ENCODE assay signal across 14 cellular contexts in the genomic region with DNA sequence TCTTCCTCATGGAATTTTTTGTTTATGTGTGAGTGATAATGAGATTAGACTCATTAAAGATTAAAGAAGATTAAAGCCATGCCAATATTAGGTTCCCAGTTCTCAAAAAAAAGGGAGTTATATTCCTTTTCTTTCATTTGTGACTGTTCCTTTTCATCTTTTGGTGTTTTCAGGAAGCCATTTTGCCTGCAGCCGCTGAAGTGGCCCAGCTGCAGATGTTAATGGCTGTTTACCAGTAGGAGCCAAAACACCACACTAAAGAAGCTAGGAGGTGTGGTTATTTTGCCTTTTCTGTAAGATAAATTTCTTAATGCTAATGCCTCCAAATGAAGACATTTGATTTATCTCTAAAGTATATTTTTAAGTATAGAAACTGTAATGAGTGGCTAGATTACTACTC. TPM values are rescaled to one million over a fixed set of nuclear protein-coding genes. Genes with fewer than 3 reads are reported as not detected.
DNase-seq lines count a peak whose midpoint lies in the region; ATAC-seq, FAIRE-seq and TF ChIP-seq lines count a peak whose summit lies in the region.
"Had no signal": no experiment of that assay in that cellular context is flagged by ENCODE, and none has a peak within 500 bp of the region (broad histone marks: within the 10 kb centered on the region; RNA-seq: fewer than 3 reads in every experiment).

No MANE protein-coding gene starts in this region.

- H3K4me1 ChIP-seq in GM23338 (ENCODE audit: insufficient read depth) (no peaks in the 10 kb centered on the region), H1 (replicated peaks in 1 of 4; ENCODE audit: control insufficient read depth in 3 of 4, insufficient read depth in 4 of 4, low read length in 3 of 4) (no peaks in the 10 kb centered on the region)
- H3K4me1 ChIP-seq: A549 had no signal

- no peak overlapping the region for H2BK20ac ChIP-seq in H1 (ENCODE audit: low read length)

- H3K4me3 Mint-ChIP-seq in GM23338 (no peak overlapping the region), osteocyte (ENCODE audit: unreplicated experiment) (no peak overlapping the region)
- H3K4me3 Mint-ChIP-seq: CD14-positive monocyte; CD8-positive, alpha-beta T cell had no signal

- H3K79me2 ChIP-seq in GM23338 (replicated peaks; ENCODE audit: insufficient read depth) (no peaks in the 10 kb centered on the region), H1 (ENCODE audit: control insufficient read depth in 1 of 2, insufficient read depth in 2 of 2, low read length in 2 of 2) (no peaks in the 10 kb centered on the region)

- no peak for ATAC-seq in GM23338
- ATAC-seq in activated naive CD4-positive, alpha-beta T cell treated with anti-CD3 and anti-CD28 coated beads, Interleukin-2, amount 50 U/mL, for 72 hours = no peak
- ATAC-seq: A549; CD8-positive, alpha-beta T cell; HCT116 had no signal

- POLR2A ChIA-PET in H1 (lab: Charles Lee; ENCODE audit: partially characterized antibody) = no interaction called here

- H3K4me1 Mint-ChIP-seq in GM23338 (no peaks in the 10 kb centered on the region; the same call in 2 of the 3 replicates), osteocyte (ENCODE audit: unreplicated experiment) (peaks cover 91% of the 10 kb centered on the region)
- H3K4me1 Mint-ChIP-seq: CD14-positive monocyte had no signal

- H3K9me2 ChIP-seq in GM23338 (ENCODE audit: insufficient read depth) = no peaks in the 10 kb centered on the region

- no peak overlapping the region for H3K23ac ChIP-seq in H1 (ENCODE audit: insufficient read length)

- H3K4me3 ChIP-seq in GM23338 (no peak overlapping the region), H1 (ENCODE audit: extremely low read depth in 1 of 4, insufficient read depth in 2 of 4, low read depth in 3 of 4, low read length in 4 of 4) (no peak overlapping the region)
- H3K4me3 ChIP-seq: A549 had no signal

- no peak overlapping the region for H4K91ac ChIP-seq in H1 (replicated peaks; ENCODE audit: insufficient read length, low read length)

- H3K9me3 Mint-ChIP-seq in GM23338 = no peaks in the 10 kb centered on the region
- H3K9me3 Mint-ChIP-seq in osteocyte (ENCODE audit: unreplicated experiment) = peaks cover 15% of the 10 kb centered on the region
- H3K9me3 Mint-ChIP-seq in activated naive CD4-positive, alpha-beta T cell treated with anti-CD3 and anti-CD28 coated beads, Interleukin-2, amount 50 U/mL, for 72 hours = peaks cover 0 to 5% of the 10 kb centered on the region in 2 donors

- no peak overlapping the region for H3K27ac Mint-ChIP-seq in GM23338
- H3K27ac Mint-ChIP-seq in osteocyte (ENCODE audit: unreplicated experiment) = peak overlapping the region; percentile 55
- H3K27ac Mint-ChIP-seq in activated naive CD4-positive, alpha-beta T cell treated with anti-CD3 and anti-CD28 coated beads, Interleukin-2, amount 50 U/mL, for 72 hours = no peak overlapping the region
- H3K27ac Mint-ChIP-seq: CD14-positive monocyte; CD8-positive, alpha-beta T cell had no signal

- H3K36me3 ChIP-seq in GM23338 (ENCODE audit: insufficient read depth) = no peaks in the 10 kb centered on the region
- H3K36me3 ChIP-seq in H1 (ENCODE audit: control insufficient read depth in 2 of 4, insufficient read depth in 4 of 4, low read length in 3 of 4) = no peaks in the 10 kb centered on the region

- DNase-seq in D721Med (ENCODE audit: insufficient read length, low spot score) (no peak), GM23338 (ENCODE audit: low spot score) (no peak), H1 (ENCODE audit: low read depth in 1 of 2, low spot score in 2 of 2) (no peak), osteocyte (ENCODE audit: extremely low spot score, unreplicated experiment) (no peak), HT-29 (ENCODE audit: low spot score) (no peak)
- no peak for DNase-seq in activated naive CD4-positive, alpha-beta T cell treated with anti-CD3 and anti-CD28 coated beads, Interleukin-2, amount 50 U/mL, for 72 hours (ENCODE audit: low spot score in 2 of 2)
- DNase-seq: CD8-positive, alpha-beta T cell; COR-L47; GF-D8; IMR-90 had no signal

- H3K9ac ChIP-seq in H1 (replicated peaks in 1 of 4; ENCODE audit: extremely low read depth in 1 of 4, low read depth in 3 of 4, low read length in 3 of 4) = no peak overlapping the region

- H3F3A ChIP-seq in GM23338 (replicated peaks; ENCODE audit: low read depth) = no peaks in the 10 kb centered on the region

- H2BK120ac ChIP-seq in H1 (replicated peaks; ENCODE audit: low read depth, low read length) = no peak overlapping the region

- CTCF ChIA-PET in H1 (lab: Charles Lee; ENCODE audit: partially characterized antibody) = interaction anchor here (1.0 to 1.3 kb wide), 2 partner anchors 14 to 17 kb away, joined by 3 read pairs; no protein-coding TSS in a partner anchor

- no peak for TF ChIP-seq RAD21 in H1 (IDR thresholded peaks at IDR 0.05 in 1 of 2, conservative IDR thresholded peaks at IDR 0.05 in 1 of 2; ENCODE audit: low read depth in 2 of 2, low read length in 2 of 2)

- no peak overlapping the region for H3K4ac ChIP-seq in H1 (replicated peaks; ENCODE audit: insufficient read length, low read depth, low read length)

- H4K5ac ChIP-seq in H1 (ENCODE audit: insufficient read length, low read depth, low read length) = no peak overlapping the region

- H3K27me3 ChIP-seq in GM23338 (ENCODE audit: insufficient read depth) (no peaks in the 10 kb centered on the region), H1 (replicated peaks in 1 of 4; ENCODE audit: control insufficient read depth in 3 of 4, extremely low read depth in 1 of 4, insufficient read depth in 3 of 4, low read length in 3 of 4) (peaks cover 0 to 1% (median 0%) of the 10 kb centered on the region in 4 experiments; a peak in 1 of 7 replicates)

- H3K14ac ChIP-seq in H1 (ENCODE audit: insufficient read length) = no peak overlapping the region

- no peaks in the 10 kb centered on the region for H3K79me1 ChIP-seq in H1 (ENCODE audit: low read depth, low read length)

- H3K4me2 ChIP-seq in GM23338 = no peak overlapping the region
- no peak overlapping the region for H3K4me2 ChIP-seq in H1 (ENCODE audit: insufficient read depth in 1 of 2, low read depth in 2 of 2, low read length in 2 of 2)
- H3K4me2 ChIP-seq: A549 had no signal

- H3K9me3 ChIP-seq in H1 (ENCODE audit: insufficient read depth in 2 of 2, low read depth in 1 of 2, low read length in 1 of 2) = no peaks in the 10 kb centered on the region
- H3K9me3 ChIP-seq: A549 had no signal

- H4K8ac ChIP-seq in H1 (ENCODE audit: extremely low read depth, insufficient read depth, low read length) = no peak overlapping the region

- no peak overlapping the region for H2BK5ac ChIP-seq in H1 (ENCODE audit: low read depth, low read length)

- no peak overlapping the region for H2BK12ac ChIP-seq in H1 (ENCODE audit: low read depth, low read length)

- H3K27ac ChIP-seq in GM23338 (ENCODE audit: low read depth) (no peak overlapping the region), H1 (ENCODE audit: low read depth, low read length) (no peak overlapping the region)
- H3K27ac ChIP-seq: A549 had no signal

- H4K20me1 ChIP-seq in GM23338 (replicated peaks; ENCODE audit: insufficient read depth) = no peaks in the 10 kb centered on the region
- no peaks in the 10 kb centered on the region for H4K20me1 ChIP-seq in H1 (replicated peaks in 1 of 2; ENCODE audit: control insufficient read depth in 1 of 2, insufficient read depth in 2 of 2, low read length in 2 of 2)

- no peak overlapping the region for H3K56ac ChIP-seq in H1 (replicated peaks; ENCODE audit: insufficient read length, low read depth, low read length)

- FAIRE-seq in D721Med (lab: Jason Lieb, UNC) (peak; percentile 25), H1 (lab: Jason Lieb, UNC) (no peak)
- FAIRE-seq: A549, GM19239 had no signal

- TF ChIP-seq CTCF in D721Med (IDR thresholded peaks at IDR 0.05; ENCODE audit: insufficient read depth, missing control alignments) (no peak), GM23338 (conservative IDR thresholded peaks at IDR 0.05; ENCODE audit: low read depth in 2 of 2) (no peak), H1 (IDR thresholded peaks at IDR 0.05; ENCODE audit: control extremely low read depth in 1 of 3, insufficient read depth in 1 of 3, low read depth in 1 of 3, low read length in 3 of 3) (no peak), osteocyte (IDR thresholded peaks at IDR 0.05) (no peak)

- H2AK5ac ChIP-seq in H1 (ENCODE audit: low read depth, low read length) = no peak overlapping the region

- no peak overlapping the region for H2BK15ac ChIP-seq in H1 (ENCODE audit: low read length)

- 89% methylated on average over 1 of the region's 1 CpG; no CpG with 5 or more reads in 1 of the 2 experiments for WGBS in H1 (ENCODE audit: extremely low coverage in 1 of 2, insufficient coverage in 1 of 2, insufficient read length in 1 of 2, insufficient replicate concordance in 2 of 2, low coverage in 1 of 2, low lambda C conversion rate in 2 of 2, missing lambda C conversion rate in 1 of 2), 2 experiments

- no peak overlapping the region for H3K18ac ChIP-seq in H1 (ENCODE audit: extremely low read depth, low read length)

- TF ChIP-seq POLR2A in H1 (IDR thresholded peaks at IDR 0.05; ENCODE audit: control extremely low read depth in 1 of 2, low read depth in 2 of 2, low read length in 2 of 2) = no peak

- no peaks in the 10 kb centered on the region for H3K36me3 Mint-ChIP-seq in GM23338 (ENCODE audit: low read depth)
- H3K36me3 Mint-ChIP-seq in osteocyte (ENCODE audit: unreplicated experiment) = peaks cover 68% of the 10 kb centered on the region
- no peaks in the 10 kb centered on the region for H3K36me3 Mint-ChIP-seq in activated naive CD4-positive, alpha-beta T cell treated with anti-CD3 and anti-CD28 coated beads, Interleukin-2, amount 50 U/mL, for 72 hours
- H3K36me3 Mint-ChIP-seq: CD14-positive monocyte; CD8-positive, alpha-beta T cell had no signal

- H3K23me2 ChIP-seq in H1 (ENCODE audit: low read depth, low read length) = no peaks in the 10 kb centered on the region

- H3K27me3 Mint-ChIP-seq in GM23338 (ENCODE audit: insufficient read depth, low read depth, poor library complexity) = peaks cover 2% of the 10 kb centered on the region
- H3K27me3 Mint-ChIP-seq in osteocyte (ENCODE audit: unreplicated experiment) = no peaks in the 10 kb centered on the region

- TF ChIP-seq EP300 in H1 (IDR thresholded peaks at IDR 0.05; ENCODE audit: borderline replicate concordance in 1 of 2, low read depth in 2 of 2, low read length in 2 of 2) = no peak

- H2AFZ ChIP-seq in GM23338 (peak overlapping the region; percentile 30; the same call in 1 of the 2 replicates), H1 (ENCODE audit: low read length) (peak overlapping the region; percentile 61; the same call in 1 of the 2 replicates)

RNA-seq across cellular contexts. Expression of a gene that starts 36.3 kb away (rescaled TPM):
- total RNA-seq in GM23338 (2014; rRNA removed; shearing (Covaris generic)) = not detected in 2 replicates
- polyA plus RNA-seq in GM23338 (2016; fragmentation: Nextera tagmentation; extraction: Ambion mirVana) = 0.26 and 0.29 TPM in 2 replicates
- not detected in 2 replicates for total RNA-seq in H1 (2021; fragmentation: NEBNext Ultra II Directional; extraction: Animal tissue kit (Norgen Biotek cat#: 25700))
- polyA plus RNA-seq in H1 (2011; rRNA removed) = not detected in 2 replicates
- polyA plus RNA-seq in H1 (2011; cell fraction: cytosol; rRNA removed) = 0.04 TPM
- polyA plus RNA-seq in H1 (2011; cell fraction: nucleus; rRNA removed) = 0.21 TPM
- polyA plus RNA-seq in H1 (2012, experiment 1 of 2) = 0.13 TPM in 1 of 4 replicates, not detected in the others
- polyA plus RNA-seq in H1 (2012, experiment 2 of 2) = not detected
- 0.06 TPM for polyA plus RNA-seq in H1 (2013, experiment 1 of 2)
- polyA plus RNA-seq in H1 (2013, experiment 2 of 2) = 0.06 TPM
- polyA minus RNA-seq in H1 (2011; rRNA and poly(A)+ RNA removed) = 0.10 TPM in 1 of 2 replicates, not detected in the other
- not detected for polyA minus RNA-seq in H1 (2011; cell fraction: cytosol; rRNA and poly(A)+ RNA removed)
- polyA minus RNA-seq in H1 (2011; cell fraction: nucleus; rRNA and poly(A)+ RNA removed) = not detected
- 1,450 and 1,519 TPM in 2 replicates for total RNA-seq in osteocyte
- not detected in 2 replicates for total RNA-seq in HT-29 (2014; rRNA removed; shearing (Covaris generic))
- total RNA-seq in activated naive CD4-positive, alpha-beta T cell treated with anti-CD3 and anti-CD28 coated beads, Interleukin-2, amount 50 U/mL, for 72 hours = not detected
- total RNA-seq: CD8-positive, alpha-beta T cell had no signal
- polyA plus RNA-seq: CD14-positive monocyte had no signal

Comparison
In these comparisons a context has a peak if more than half of its experiments do, and no peak if none do; other contexts are left out.
1. RNA of a gene that starts 36.3 kb away (total RNA-seq): 1,450 to 1,519 TPM in osteocyte; not detected in H1, not detected in GM23338, not detected in HT-29 and not detected in activated naive CD4-positive, alpha-beta T cell treated with anti-CD3 and anti-CD28 coated beads, Interleukin-2, amount 50 U/mL, for 72 hours; every median in the first group is over 1,000 times any median in the second.